In the genomic region with DNA sequence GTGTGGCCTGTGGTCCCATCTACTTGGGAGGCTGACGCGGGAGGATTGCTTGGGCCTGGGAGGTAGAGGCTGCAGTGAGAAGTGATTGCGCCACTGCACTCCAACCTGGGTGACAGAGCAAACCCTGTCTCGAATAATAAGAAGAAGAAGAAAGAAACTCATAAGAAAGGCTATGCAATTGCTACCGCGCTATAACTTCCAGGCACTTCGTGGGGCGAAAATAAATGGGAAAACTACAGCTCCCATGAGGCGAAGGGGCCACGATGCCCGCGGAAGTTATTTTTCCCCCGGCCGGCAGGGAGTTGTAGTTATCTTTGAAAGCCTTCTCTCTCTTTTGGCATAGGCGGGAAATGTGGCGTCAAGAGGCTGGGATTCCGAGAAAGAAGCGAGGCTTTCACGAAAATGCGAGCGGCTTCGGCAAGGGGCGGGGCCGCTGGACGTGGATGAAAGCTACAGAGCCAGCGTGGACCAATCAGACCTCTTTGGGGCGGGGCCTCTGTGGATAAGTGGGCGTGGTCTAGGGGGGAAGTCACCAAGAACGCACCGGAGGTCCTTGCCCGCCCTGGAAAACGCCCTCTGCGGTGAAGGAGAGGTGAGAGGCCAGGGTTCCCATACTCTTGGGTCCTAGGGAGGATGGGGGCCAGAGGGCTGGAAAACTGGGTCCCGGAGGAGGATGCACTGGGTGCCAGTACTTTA, we compare ENCODE assay signal across 1 cellular context.
A peak's percentile ranks its signal among the peaks of the same experiment; 100 is the strongest.
TF ChIP-seq lines count a peak whose summit lies in the region.

TSS of gene NUCB1 (plus strand) at position 532 of the 696 bp plus-strand sequence. CDS start 485 bp downstream, outside the sequence.

TF ChIP-seq in HCT116, 20 proteins besides CTCF, POLR2A, EP300 and RAD21 (continued from another document):
- no peak; the same call in 1 of the 2 replicates for TF ChIP-seq EGR1 (IDR thresholded peaks at IDR 0.05; ENCODE audit: low read depth)
- TF ChIP-seq ZNF274 (IDR thresholded peaks at IDR 0.05; ENCODE audit: low read depth, low read length) = no peak
- no peak; the same call in 1 of the 2 replicates for TF ChIP-seq SRF (IDR thresholded peaks at IDR 0.05; ENCODE audit: low read depth)
- no peak for TF ChIP-seq REST (IDR thresholded peaks at IDR 0.05; ENCODE audit: low read depth)
- TF ChIP-seq POLR2AphosphoS5 (IDR thresholded peaks at IDR 0.05; ENCODE audit: low read depth, low read length) = peak; percentile 78
- TF ChIP-seq FOSL1 (IDR thresholded peaks at IDR 0.05; ENCODE audit: low read depth) = no peak
- no peak for TF ChIP-seq EZH2 (IDR thresholded peaks at IDR 0.05)
- no peak for TF ChIP-seq JUND (IDR thresholded peaks at IDR 0.05)
- no peak for TF ChIP-seq ZBTB33 (IDR thresholded peaks at IDR 0.05; ENCODE audit: extremely low read depth, insufficient replicate concordance, low read length)
- TF ChIP-seq, protein P1, sequence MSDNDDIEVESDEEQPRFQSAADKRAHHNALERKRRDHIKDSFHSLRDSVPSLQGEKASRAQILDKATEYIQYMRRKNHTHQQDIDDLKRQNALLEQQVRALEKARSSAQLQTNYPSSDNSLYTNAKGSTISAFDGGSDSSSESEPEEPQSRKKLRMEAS (IDR thresholded peaks at IDR 0.05) = peak; percentile 85
- TF ChIP-seq ATF3 (IDR thresholded peaks at IDR 0.05) = no peak
- no peak for TF ChIP-seq SIN3A (IDR thresholded peaks at IDR 0.05; ENCODE audit: low read depth)
- TF ChIP-seq CBX3 (IDR thresholded peaks at IDR 0.05; ENCODE audit: low read depth) = no peak
- TF ChIP-seq SP1 (IDR thresholded peaks at IDR 0.05; ENCODE audit: low read depth) = peak; percentile 87
- no peak for TF ChIP-seq EZH2phosphoT487 (IDR thresholded peaks at IDR 0.05; ENCODE audit: borderline replicate concordance)
- no peak; the same call in 1 of the 2 replicates for TF ChIP-seq ELF1 (IDR thresholded peaks at IDR 0.05; ENCODE audit: borderline replicate concordance, low read depth)
- TF ChIP-seq TCF7L2 (IDR thresholded peaks at IDR 0.05; ENCODE audit: borderline replicate concordance, extremely low read depth, insufficient read depth, insufficient read length) = peak; percentile 68
